Comparison of ENCODE assay signal across 15 cellular contexts in the genomic region with DNA sequence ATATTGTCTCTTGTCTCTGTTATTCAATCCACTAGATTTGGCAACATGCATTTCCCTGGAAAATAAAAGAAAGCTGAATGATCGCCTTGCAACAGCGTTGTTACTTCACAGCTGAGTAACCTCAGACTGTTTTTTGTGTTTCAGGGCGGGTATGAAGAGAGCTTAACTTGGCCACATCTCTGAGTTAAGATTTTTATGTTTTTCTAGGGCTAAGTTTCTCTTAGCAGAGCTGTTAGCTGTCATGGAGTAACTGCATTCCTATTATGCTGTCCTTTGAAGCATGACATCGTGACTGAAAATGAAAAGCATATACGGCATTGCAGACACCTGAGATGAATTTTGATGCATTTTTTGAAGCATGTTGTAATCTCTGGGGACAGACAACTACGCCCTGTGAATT.
DNase-seq lines count a peak whose midpoint lies in the region; ATAC-seq and TF ChIP-seq lines count a peak whose summit lies in the region.
"Had no signal": no experiment of that assay in that cellular context is flagged by ENCODE, and none has a peak within 500 bp of the region (broad histone marks: within the 10 kb centered on the region; RNA-seq: fewer than 3 reads in every experiment).

No MANE protein-coding gene starts in this region.

- H3K9me3 Mint-ChIP-seq in MCF 10A (ENCODE audit: unreplicated experiment): no peaks in the 10 kb centered on the region

- no peak overlapping the region for H3K27ac ChIP-seq in mammary epithelial cell (ENCODE audit: insufficient read depth, low read depth, low read length)
- no peak overlapping the region for H3K27ac ChIP-seq in subcutaneous abdominal adipose tissue (ENCODE audit: low read depth, low read length)
- H3K27ac ChIP-seq: prostate gland had no signal

- POLR2A ChIA-PET in MCF 10A (lab: Yijun Ruan, JAX): no interaction called here

- H3K36me3 Mint-ChIP-seq in MCF 10A (ENCODE audit: insufficient read depth, unreplicated experiment): no peaks in the 10 kb centered on the region
- H3K36me3 Mint-ChIP-seq: activated naive CD4-positive, alpha-beta T cell treated with anti-CD3 and anti-CD28 coated beads, Interleukin-2, amount 50 U/mL, for 72 hours had no signal

- no peaks in the 10 kb centered on the region for H3K27me3 Mint-ChIP-seq in MCF 10A (ENCODE audit: insufficient read depth, unreplicated experiment)

- H3K79me2 ChIP-seq in mammary epithelial cell (ENCODE audit: insufficient read depth, low read length): no peaks in the 10 kb centered on the region

- peak overlapping the region; percentile 63 for H3K4me3 Mint-ChIP-seq in MCF 10A (ENCODE audit: unreplicated experiment)

- BruUV-seq in MCF 10A (replicated peaks; lab: Mats Ljungman, UMichigan) (no TSS peak), mammary epithelial cell (replicated peaks; lab: Mats Ljungman, UMichigan) (no TSS peak)

- intact Hi-C loops in MCF 10A (cut with micrococcal nuclease): no loop called here
- intact Hi-C loops in mammary epithelial cell (cut with micrococcal nuclease): no loop called here

- TF ChIP-seq CTCF in MCF 10A (IDR thresholded peaks at IDR 0.05; ENCODE audit: unreplicated experiment) (no peak), mammary epithelial cell (conservative IDR thresholded peaks at IDR 0.05 in 1 of 2, IDR thresholded peaks at IDR 0.05 in 1 of 2; ENCODE audit: extremely low read depth in 1 of 2, insufficient read depth in 1 of 2, low read depth in 1 of 2, low read length in 2 of 2) (no peak)

- ATAC-seq in HG03025 (IDR thresholded peaks at IDR 0.05; ENCODE audit: low FRiP score, unreplicated experiment) (no peak), GM18505 (IDR thresholded peaks at IDR 0.05; ENCODE audit: unreplicated experiment) (no peak)
- ATAC-seq: activated naive CD4-positive, alpha-beta T cell treated with anti-CD3 and anti-CD28 coated beads, Interleukin-2, amount 50 U/mL, for 72 hours had no signal

- H3K27ac Mint-ChIP-seq in MCF 10A (ENCODE audit: low read depth, unreplicated experiment): peak overlapping the region; percentile 42
- H3K27ac Mint-ChIP-seq: activated naive CD4-positive, alpha-beta T cell treated with anti-CD3 and anti-CD28 coated beads, Interleukin-2, amount 50 U/mL, for 72 hours had no signal

- 2% methylated on average over 6 of the region's 6 CpGs for WGBS in mammary epithelial cell (ENCODE audit: low coverage, missing lambda C conversion rate)

- H3K4me3 ChIP-seq in mammary epithelial cell (replicated peaks in 1 of 3; ENCODE audit: insufficient read depth in 1 of 3, low read depth in 2 of 3, low read length in 3 of 3) (no peak overlapping the region), adipocyte (ENCODE audit: low read length) (peak overlapping the region; percentile 67), subcutaneous abdominal adipose tissue (ENCODE audit: low read depth in 1 of 5, low read length in 5 of 5) (peak overlapping the region; percentile 33 to 65 (median 38))
- H3K4me3 ChIP-seq: prostate gland had no signal

- no peaks in the 10 kb centered on the region for H3K27me3 ChIP-seq in mammary epithelial cell (ENCODE audit: insufficient read depth, low read length)
- no peaks in the 10 kb centered on the region for H3K27me3 ChIP-seq in adipocyte (replicated peaks; ENCODE audit: control insufficient read depth, insufficient read depth, low read length)
- no peaks in the 10 kb centered on the region for H3K27me3 ChIP-seq in subcutaneous abdominal adipose tissue (ENCODE audit: control insufficient read depth in 5 of 5, insufficient read depth in 4 of 5, low read length in 5 of 5)

- no peaks in the 10 kb centered on the region for H3K36me3 ChIP-seq in mammary epithelial cell (ENCODE audit: insufficient read depth, low read length)
- H3K36me3 ChIP-seq in adipocyte (ENCODE audit: control insufficient read depth, insufficient read depth, low read length, severe bottlenecking): no peaks in the 10 kb centered on the region
- H3K36me3 ChIP-seq in subcutaneous abdominal adipose tissue (ENCODE audit: control insufficient read depth in 5 of 5, insufficient read depth in 5 of 5, low read length in 5 of 5): no peaks in the 10 kb centered on the region
- H3K36me3 ChIP-seq: prostate gland had no signal

- no peak for TF ChIP-seq POLR2A in GM18505 (IDR thresholded peaks at IDR 0.05; ENCODE audit: borderline replicate concordance, extremely low read depth, insufficient read depth, insufficient read length)

- no peaks in the 10 kb centered on the region for H4K20me1 ChIP-seq in mammary epithelial cell (ENCODE audit: insufficient read depth, low read length)

- H2AFZ ChIP-seq in mammary epithelial cell (ENCODE audit: low read depth, low read length): no peak overlapping the region

- peak; percentile 71 for DNase-seq in MCF 10A (ENCODE audit: unreplicated experiment)
- no peak for DNase-seq in mammary epithelial cell
- peak; percentile 57 for DNase-seq in adipocyte (ENCODE audit: low read depth)
- DNase-seq in iPS-NIHi11 (ENCODE audit: low spot score): peak; percentile 4
- DNase-seq in NCI-H345 (lab: John Stamatoyannopoulos, UW): no peak
- DNase-seq: activated CD4-positive, CD25-positive, alpha-beta regulatory T cell; activated CD8-positive, alpha-beta memory T cell treated with anti-CD3 and anti-CD28 coated beads, Interleukin-2, amount 50 U/mL, for 4 hours; DMS153; NCI-H524; stimulated activated CD8-positive, alpha-beta memory T cell treated with anti-CD3 and anti-CD28 coated beads, Interleukin-4, amount 100 ng/mL, for 48 hours had no signal

- no peak overlapping the region for H3K4me2 ChIP-seq in mammary epithelial cell (ENCODE audit: insufficient read depth, low read depth, low read length)

- CTCF ChIA-PET in MCF 10A (lab: Yijun Ruan, JAX) (no interaction called here), mammary epithelial cell (lab: Charles Lee; ENCODE audit: low non-redundant PET) (no interaction called here)

- H3K9me3 ChIP-seq in mammary epithelial cell (replicated peaks; ENCODE audit: insufficient read depth, low read length): peaks cover 2% of the 10 kb centered on the region
- no peaks in the 10 kb centered on the region for H3K9me3 ChIP-seq in adipocyte (ENCODE audit: control insufficient read depth, low read length)
- peaks cover 0 to 3% (median 0%) of the 10 kb centered on the region in 5 donors for H3K9me3 ChIP-seq in subcutaneous abdominal adipose tissue (ENCODE audit: control insufficient read depth in 5 of 5, low read length in 5 of 5)
- H3K9me3 ChIP-seq: prostate gland had no signal

- H3K4me1 ChIP-seq in mammary epithelial cell (ENCODE audit: insufficient read depth, low read length) (no peaks in the 10 kb centered on the region), adipocyte (ENCODE audit: control insufficient read depth, insufficient read depth, low read length) (peaks cover 6% of the 10 kb centered on the region), subcutaneous abdominal adipose tissue (ENCODE audit: control insufficient read depth in 5 of 5, insufficient read depth in 5 of 5, low read length in 5 of 5) (peaks cover 0 to 3% (median 0%) of the 10 kb centered on the region in 5 donors)
- H3K4me1 ChIP-seq: prostate gland had no signal

- dilution Hi-C loops in mammary epithelial cell (cut with HindIII; ENCODE audit: low sequenced_read_pairs): no loop called here

- in situ Hi-C loops in mammary epithelial cell (cut with MboI; ENCODE audit: low sequenced_read_pairs in 2 of 2): no loop called here

- peaks cover 4% of the 10 kb centered on the region for H3K4me1 Mint-ChIP-seq in MCF 10A (ENCODE audit: insufficient read depth, unreplicated experiment)

- no peak overlapping the region for H3K9ac ChIP-seq in mammary epithelial cell (ENCODE audit: insufficient read depth, low read length)
- H3K9ac ChIP-seq in adipocyte (ENCODE audit: low read length): no peak overlapping the region
- H3K9ac ChIP-seq in subcutaneous abdominal adipose tissue (ENCODE audit: low read length in 5 of 5): peak overlapping the region in 2 of 5 donors; percentile 17 to 58

Comparison
In these comparisons a context has a peak if more than half of its experiments do, and no peak if none do; other contexts are left out.
1. DNase-seq: peak in MCF 10A (single experiment), adipocyte (single experiment) and iPS-NIHi11 (single experiment); none in mammary epithelial cell (single experiment) and NCI-H345 (single experiment).
2. H3K4me3 ChIP-seq: peak in adipocyte (single experiment) and subcutaneous abdominal adipose tissue (5 of 5); none in mammary epithelial cell (0 of 3).